Comparison of ENCODE assay signal across 9 cellular contexts in genomic region chr16:275786-276232, GRCh38. TPM values are rescaled to one million over a fixed set of nuclear protein-coding genes. Genes with fewer than 3 reads are reported as not detected.
DNase-seq lines count a peak whose midpoint lies in the region; ATAC-seq and TF ChIP-seq lines count a peak whose summit lies in the region.
"Had no signal": no experiment of that assay in that cellular context is flagged by ENCODE, and none has a peak within 500 bp of the region (broad histone marks: within the 10 kb centered on the region; RNA-seq: fewer than 3 reads in every experiment).

TSS of gene RGS11 (minus strand) at chr16:275944. CDS start at chr16:275911, 33 bp downstream.

- no peaks in the 10 kb centered on the region for H3K36me3 Mint-ChIP-seq in activated naive CD8-positive, alpha-beta T cell
- no peaks in the 10 kb centered on the region for H3K36me3 Mint-ChIP-seq in activated naive CD8-positive, alpha-beta T cell treated with anti-CD3 and anti-CD28 coated beads, Interleukin-2, amount 50 U/mL, for 24 hours (ENCODE audit: low read depth)
- H3K36me3 Mint-ChIP-seq in effector memory CD8-positive, alpha-beta T cell (ENCODE audit: insufficient read depth): no peaks in the 10 kb centered on the region

- H3K36me3 ChIP-seq in mucosa of descending colon (ENCODE audit: low read depth) (no peaks in the 10 kb centered on the region), vagina (no peaks in the 10 kb centered on the region)

- no peaks in the 10 kb centered on the region for H3K27me3 ChIP-seq in vagina

- H3K4me1 Mint-ChIP-seq in activated naive CD8-positive, alpha-beta T cell (ENCODE audit: low read depth): peaks cover 8% of the 10 kb centered on the region
- H3K4me1 Mint-ChIP-seq in activated naive CD8-positive, alpha-beta T cell treated with anti-CD3 and anti-CD28 coated beads, Interleukin-2, amount 50 U/mL, for 24 hours: peaks cover 9% of the 10 kb centered on the region
- H3K4me1 Mint-ChIP-seq in effector memory CD8-positive, alpha-beta T cell (ENCODE audit: low read depth in 2 of 2): peaks cover 5 to 7% of the 10 kb centered on the region in 2 donors

- no peak for TF ChIP-seq POLR2A in vagina (IDR thresholded peaks at IDR 0.05)

- no peak for ATAC-seq in activated naive CD8-positive, alpha-beta T cell treated with anti-CD3 and anti-CD28 coated beads, Interleukin-2, amount 50 U/mL, for 24 hours
- no peak for ATAC-seq in effector memory CD8-positive, alpha-beta T cell (replicated peaks)
- ATAC-seq in mucosa of descending colon: peak; percentile 39
- ATAC-seq in GM21576 (IDR thresholded peaks at IDR 0.05; ENCODE audit: unreplicated experiment): no peak
- ATAC-seq in HG03139 (IDR thresholded peaks at IDR 0.05; ENCODE audit: unreplicated experiment): no peak

- H3K27me3 Mint-ChIP-seq in activated naive CD8-positive, alpha-beta T cell: peaks cover 5% of the 10 kb centered on the region
- peaks cover 21% of the 10 kb centered on the region for H3K27me3 Mint-ChIP-seq in activated naive CD8-positive, alpha-beta T cell treated with anti-CD3 and anti-CD28 coated beads, Interleukin-2, amount 50 U/mL, for 24 hours
- H3K27me3 Mint-ChIP-seq in effector memory CD8-positive, alpha-beta T cell: peaks cover 6 to 29% of the 10 kb centered on the region in 2 donors

- no peak for DNase-seq in activated naive CD8-positive, alpha-beta T cell treated with anti-CD3 and anti-CD28 coated beads, Interleukin-2, amount 50 U/mL, for 24 hours
- no peak for DNase-seq in effector memory CD8-positive, alpha-beta T cell
- DNase-seq in mucosa of descending colon (no peak), vagina (ENCODE audit: extremely low spot score in 2 of 2) (no peak)
- no peak for DNase-seq in effector CD4-positive, alpha-beta T cell
- DNase-seq: NCI-H2081 treated with DMSO at 0.1 percent for 48 hours had no signal

- H3K27ac Mint-ChIP-seq in activated naive CD8-positive, alpha-beta T cell: no peak within 1 kb of the TSS
- no peak within 1 kb of the TSS for H3K27ac Mint-ChIP-seq in activated naive CD8-positive, alpha-beta T cell treated with anti-CD3 and anti-CD28 coated beads, Interleukin-2, amount 50 U/mL, for 24 hours
- H3K27ac Mint-ChIP-seq in effector memory CD8-positive, alpha-beta T cell: no peak within 1 kb of the TSS

- H3K4me3 ChIP-seq in mucosa of descending colon (no peak within 1 kb of the TSS), vagina (peak within 1 kb of the TSS; percentile 47 to 67)

- no peaks in the 10 kb centered on the region for H3K9me3 Mint-ChIP-seq in activated naive CD8-positive, alpha-beta T cell (ENCODE audit: low read depth)
- no peaks in the 10 kb centered on the region for H3K9me3 Mint-ChIP-seq in activated naive CD8-positive, alpha-beta T cell treated with anti-CD3 and anti-CD28 coated beads, Interleukin-2, amount 50 U/mL, for 24 hours
- H3K9me3 Mint-ChIP-seq in effector memory CD8-positive, alpha-beta T cell: no peaks in the 10 kb centered on the region

- TF ChIP-seq CTCF in mucosa of descending colon (IDR thresholded peaks at IDR 0.05) (no peak), vagina (IDR thresholded peaks at IDR 0.05) (no peak)

- H3K4me3 Mint-ChIP-seq in activated naive CD8-positive, alpha-beta T cell: peak within 1 kb of the TSS; percentile 73
- H3K4me3 Mint-ChIP-seq in activated naive CD8-positive, alpha-beta T cell treated with anti-CD3 and anti-CD28 coated beads, Interleukin-2, amount 50 U/mL, for 24 hours: no peak within 1 kb of the TSS
- peak within 1 kb of the TSS; percentile 61 to 74 for H3K4me3 Mint-ChIP-seq in effector memory CD8-positive, alpha-beta T cell

- H3K4me1 ChIP-seq in mucosa of descending colon (ENCODE audit: low read depth) (peaks cover 21% of the 10 kb centered on the region), vagina (peaks cover 24% of the 10 kb centered on the region)

- H3K9me3 ChIP-seq in mucosa of descending colon (no peaks in the 10 kb centered on the region), vagina (no peaks in the 10 kb centered on the region)

- no peak within 1 kb of the TSS for H3K27ac ChIP-seq in vagina

- intact Hi-C loops in mucosa of descending colon (cut with DNase I, micrococcal nuclease) (no loop called here), vagina (cut with DNase I) (no loop called here)

RNA-seq across cellular contexts. Expression of gene RGS11, which starts in this region (rescaled TPM):
- 10 to 100 TPM in 1 of 3 donors, 1 to 10 TPM in 2; 2.6 to 10.0 (median 8.1) TPM for total RNA-seq in mucosa of descending colon
- 5.4 TPM for total RNA-seq in vagina
